8 cellular contexts compared by ENCODE assay signal in genomic region chr9:122463828-122464632, GRCh38. TPM values are rescaled to one million over a fixed set of nuclear protein-coding genes. Genes with fewer than 3 reads are reported as not detected.
DNase-seq lines count a peak whose midpoint lies in the region; ATAC-seq and TF ChIP-seq lines count a peak whose summit lies in the region.

No MANE protein-coding gene starts in this region.

- no peaks in the 10 kb centered on the region for H3K79me2 ChIP-seq in SU-DHL-6 (ENCODE audit: insufficient read depth, low read length)

- H3K4me3 ChIP-seq in AG10803 (ENCODE audit: low read length): peak overlapping the region; percentile 51
- no peak overlapping the region for H3K4me3 ChIP-seq in SU-DHL-6 (ENCODE audit: insufficient read depth, low read length, poor library complexity, severe bottlenecking)

- no peaks in the 10 kb centered on the region for H3F3A ChIP-seq in SU-DHL-6 (ENCODE audit: insufficient read depth)

- H3K4me2 ChIP-seq in SU-DHL-6 (ENCODE audit: low read depth, low read length, poor library complexity, severe bottlenecking): peak overlapping the region; percentile 50

- H3K9ac ChIP-seq in SU-DHL-6 (ENCODE audit: low read length): no peak overlapping the region

- ATAC-seq in GM18505 (IDR thresholded peaks at IDR 0.05; ENCODE audit: unreplicated experiment) (peak; percentile 72), esophagus mucosa (peak; percentile 53)

- H4K20me1 ChIP-seq in SU-DHL-6 (ENCODE audit: low read depth, low read length): no peaks in the 10 kb centered on the region

- DNase-seq in AG10803 (ENCODE audit: low read depth) (no peak), cortex of kidney (lab: John Stamatoyannopoulos, UW) (no peak), NCI-H226 (no peak)
- DNase-seq in stimulated activated CD8-positive, alpha-beta memory T cell treated with anti-CD3 and anti-CD28 coated beads, Interleukin-4, amount 100 ng/mL, for 24 hours (ENCODE audit: low read depth): peak; percentile 2

- peak overlapping the region; percentile 36 for H3K27ac ChIP-seq in KOPT-K1 (ENCODE audit: low read depth, low read length, poor library complexity, severe bottlenecking)
- no peak overlapping the region for H3K27ac ChIP-seq in SU-DHL-6 (ENCODE audit: low read depth, low read length)

- H3K9me2 ChIP-seq in SU-DHL-6 (replicated peaks; ENCODE audit: insufficient read depth, low read length): no peaks in the 10 kb centered on the region

- H2AFZ ChIP-seq in SU-DHL-6 (ENCODE audit: low read depth, low read length, severe bottlenecking): peak overlapping the region; percentile 14

- TF ChIP-seq POLR2A in GM18505 (IDR thresholded peaks at IDR 0.05; ENCODE audit: borderline replicate concordance, extremely low read depth, insufficient read depth, insufficient read length): peak; percentile 40

- H3K27me3 ChIP-seq in SU-DHL-6 (ENCODE audit: low read length): no peaks in the 10 kb centered on the region

- no peaks in the 10 kb centered on the region for H3K36me3 ChIP-seq in KOPT-K1 (ENCODE audit: insufficient read depth, low read length)
- H3K36me3 ChIP-seq in SU-DHL-6 (ENCODE audit: low read length): no peaks in the 10 kb centered on the region

- TF ChIP-seq CTCF in AG10803 (conservative IDR thresholded peaks at IDR 0.05; ENCODE audit: low read length): peak; percentile 14
- TF ChIP-seq CTCF in SU-DHL-6 (IDR thresholded peaks at IDR 0.05; ENCODE audit: insufficient read depth, low read length, poor library complexity, severe bottlenecking): peak; percentile 45

- no peaks in the 10 kb centered on the region for H3K9me3 ChIP-seq in KOPT-K1 (ENCODE audit: insufficient read depth, low read length, poor library complexity, severe bottlenecking)
- no peaks in the 10 kb centered on the region for H3K9me3 ChIP-seq in SU-DHL-6 (ENCODE audit: insufficient read depth, low read length)

RNA-seq across cellular contexts. Expression of gene OR1J1, which starts 13.7 kb away (rescaled TPM):
- total RNA-seq in esophagus mucosa: not detected

RNA-seq across cellular contexts. Expression of gene OR1J2, which starts 46.6 kb away (rescaled TPM):
- not detected for total RNA-seq in esophagus mucosa

RNA-seq across cellular contexts. Expression of gene OR1J4, which starts 54.9 kb away (rescaled TPM):
- 0.20 TPM for total RNA-seq in esophagus mucosa
